1 cellular context compared by ENCODE assay signal in genomic region chr9:89318123-89319014, GRCh38.
TF ChIP-seq lines count a peak whose summit lies in the region.

A gene with protein sequence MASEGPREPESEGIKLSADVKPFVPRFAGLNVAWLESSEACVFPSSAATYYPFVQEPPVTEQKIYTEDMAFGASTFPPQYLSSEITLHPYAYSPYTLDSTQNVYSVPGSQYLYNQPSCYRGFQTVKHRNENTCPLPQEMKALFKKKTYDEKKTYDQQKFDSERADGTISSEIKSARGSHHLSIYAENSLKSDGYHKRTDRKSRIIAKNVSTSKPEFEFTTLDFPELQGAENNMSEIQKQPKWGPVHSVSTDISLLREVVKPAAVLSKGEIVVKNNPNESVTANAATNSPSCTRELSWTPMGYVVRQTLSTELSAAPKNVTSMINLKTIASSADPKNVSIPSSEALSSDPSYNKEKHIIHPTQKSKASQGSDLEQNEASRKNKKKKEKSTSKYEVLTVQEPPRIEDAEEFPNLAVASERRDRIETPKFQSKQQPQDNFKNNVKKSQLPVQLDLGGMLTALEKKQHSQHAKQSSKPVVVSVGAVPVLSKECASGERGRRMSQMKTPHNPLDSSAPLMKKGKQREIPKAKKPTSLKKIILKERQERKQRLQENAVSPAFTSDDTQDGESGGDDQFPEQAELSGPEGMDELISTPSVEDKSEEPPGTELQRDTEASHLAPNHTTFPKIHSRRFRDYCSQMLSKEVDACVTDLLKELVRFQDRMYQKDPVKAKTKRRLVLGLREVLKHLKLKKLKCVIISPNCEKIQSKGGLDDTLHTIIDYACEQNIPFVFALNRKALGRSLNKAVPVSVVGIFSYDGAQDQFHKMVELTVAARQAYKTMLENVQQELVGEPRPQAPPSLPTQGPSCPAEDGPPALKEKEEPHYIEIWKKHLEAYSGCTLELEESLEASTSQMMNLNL (plus strand): TSS chr9:89318500. CDS start chr9:89318577, 77 bp downstream.

TF ChIP-seq in K562, 482 proteins besides CTCF, POLR2A, EP300 and RAD21 (continued from another document and continues in another):
- TF ChIP-seq CUX1 (CRISPR knock-in tag; IDR thresholded peaks at IDR 0.05) (no peak), FOXP1 (CRISPR knock-in tag; IDR thresholded peaks at IDR 0.05) (peak; percentile 87), PRDM10 (IDR thresholded peaks at IDR 0.05; ENCODE audit: partially characterized antibody) (peak; percentile 26), ZNF384 (IDR thresholded peaks at IDR 0.05; ENCODE audit: low read depth, low read length) (no peak), ZNF23 (CRISPR knock-in tag; IDR thresholded peaks at IDR 0.05) (no peak), BHLHE40 (IDR thresholded peaks at IDR 0.05; ENCODE audit: low read length) (peak; percentile 73), CEBPZ (IDR thresholded peaks at IDR 0.05; ENCODE audit: borderline replicate concordance, low read depth, low read length) (no peak), ATF1 (CRISPR knock-in tag; IDR thresholded peaks at IDR 0.05) (peak; percentile 92), ATF1 (tag; IDR thresholded peaks at IDR 0.05) (peak; percentile 99), PHF8 (IDR thresholded peaks at IDR 0.05; ENCODE audit: borderline replicate concordance, low read length) (peak; percentile 95), ZNF589 (CRISPR knock-in tag; IDR thresholded peaks at IDR 0.05; ENCODE audit: low read depth) (peak; percentile 58; the same call in 1 of the 2 replicates), GABPA (tag; conservative IDR thresholded peaks at IDR 0.05; ENCODE audit: low read depth) (peak; percentile 99), KAT8 (IDR thresholded peaks at IDR 0.05; ENCODE audit: low read depth) (no peak), SP1 (CRISPR knock-in tag; IDR thresholded peaks at IDR 0.05) (peak; percentile 87), SRSF1 (IDR thresholded peaks at IDR 0.05; ENCODE audit: low read depth, low read length) (no peak), TBP (optimal IDR thresholded peaks at IDR 0.05; ENCODE audit: low read depth, low read length) (no peak), HNRNPLL (IDR thresholded peaks at IDR 0.05; ENCODE audit: low read depth, low read length, poor library complexity, severe bottlenecking) (peak; percentile 42), SPI1 (IDR thresholded peaks at IDR 0.05; ENCODE audit: borderline replicate concordance, low read depth, low read length) (no peak), ZNF830 (CRISPR knock-in tag; IDR thresholded peaks at IDR 0.05) (no peak), POLR2H (tag; IDR thresholded peaks at IDR 0.05; ENCODE audit: low read depth) (peak; percentile 80), STAG1 (CRISPR knock-in tag; IDR thresholded peaks at IDR 0.05; ENCODE audit: borderline replicate concordance) (no peak), E2F1 (CRISPR knock-in tag; IDR thresholded peaks at IDR 0.05) (peak; percentile 95), E4F1 (CRISPR knock-in tag; IDR thresholded peaks at IDR 0.05; ENCODE audit: borderline replicate concordance) (no peak), GABPB1 (CRISPR knock-in tag; IDR thresholded peaks at IDR 0.05) (peak; percentile 99), FOXK2 (conservative IDR thresholded peaks at IDR 0.05 in 1 of 2, IDR thresholded peaks at IDR 0.05 in 1 of 2; ENCODE audit: low read depth in 2 of 2) (peak; percentile 56 to 58; a peak in 2 of 4 replicates), HNRNPL (IDR thresholded peaks at IDR 0.05; ENCODE audit: low read depth, low read length) (0 out of 2 replicates have a peak, but pooled peaks have one; percentile 27), ARHGAP35 (IDR thresholded peaks at IDR 0.05; ENCODE audit: partially characterized antibody) (no peak), ZNF395 (CRISPR knock-in tag; IDR thresholded peaks at IDR 0.05) (no peak), CXXC5 (CRISPR knock-in tag; IDR thresholded peaks at IDR 0.05) (peak; percentile 77)
- TF ChIP-seq, protein P1, sequence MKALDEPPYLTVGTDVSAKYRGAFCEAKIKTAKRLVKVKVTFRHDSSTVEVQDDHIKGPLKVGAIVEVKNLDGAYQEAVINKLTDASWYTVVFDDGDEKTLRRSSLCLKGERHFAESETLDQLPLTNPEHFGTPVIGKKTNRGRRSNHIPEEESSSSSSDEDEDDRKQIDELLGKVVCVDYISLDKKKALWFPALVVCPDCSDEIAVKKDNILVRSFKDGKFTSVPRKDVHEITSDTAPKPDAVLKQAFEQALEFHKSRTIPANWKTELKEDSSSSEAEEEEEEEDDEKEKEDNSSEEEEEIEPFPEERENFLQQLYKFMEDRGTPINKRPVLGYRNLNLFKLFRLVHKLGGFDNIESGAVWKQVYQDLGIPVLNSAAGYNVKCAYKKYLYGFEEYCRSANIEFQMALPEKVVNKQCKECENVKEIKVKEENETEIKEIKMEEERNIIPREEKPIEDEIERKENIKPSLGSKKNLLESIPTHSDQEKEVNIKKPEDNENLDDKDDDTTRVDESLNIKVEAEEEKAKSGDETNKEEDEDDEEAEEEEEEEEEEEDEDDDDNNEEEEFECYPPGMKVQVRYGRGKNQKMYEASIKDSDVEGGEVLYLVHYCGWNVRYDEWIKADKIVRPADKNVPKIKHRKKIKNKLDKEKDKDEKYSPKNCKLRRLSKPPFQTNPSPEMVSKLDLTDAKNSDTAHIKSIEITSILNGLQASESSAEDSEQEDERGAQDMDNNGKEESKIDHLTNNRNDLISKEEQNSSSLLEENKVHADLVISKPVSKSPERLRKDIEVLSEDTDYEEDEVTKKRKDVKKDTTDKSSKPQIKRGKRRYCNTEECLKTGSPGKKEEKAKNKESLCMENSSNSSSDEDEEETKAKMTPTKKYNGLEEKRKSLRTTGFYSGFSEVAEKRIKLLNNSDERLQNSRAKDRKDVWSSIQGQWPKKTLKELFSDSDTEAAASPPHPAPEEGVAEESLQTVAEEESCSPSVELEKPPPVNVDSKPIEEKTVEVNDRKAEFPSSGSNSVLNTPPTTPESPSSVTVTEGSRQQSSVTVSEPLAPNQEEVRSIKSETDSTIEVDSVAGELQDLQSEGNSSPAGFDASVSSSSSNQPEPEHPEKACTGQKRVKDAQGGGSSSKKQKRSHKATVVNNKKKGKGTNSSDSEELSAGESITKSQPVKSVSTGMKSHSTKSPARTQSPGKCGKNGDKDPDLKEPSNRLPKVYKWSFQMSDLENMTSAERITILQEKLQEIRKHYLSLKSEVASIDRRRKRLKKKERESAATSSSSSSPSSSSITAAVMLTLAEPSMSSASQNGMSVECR (CRISPR knock-in tag; IDR thresholded peaks at IDR 0.05) = peak; percentile 95
